1 cellular context compared by ENCODE assay signal in the genomic region with DNA sequence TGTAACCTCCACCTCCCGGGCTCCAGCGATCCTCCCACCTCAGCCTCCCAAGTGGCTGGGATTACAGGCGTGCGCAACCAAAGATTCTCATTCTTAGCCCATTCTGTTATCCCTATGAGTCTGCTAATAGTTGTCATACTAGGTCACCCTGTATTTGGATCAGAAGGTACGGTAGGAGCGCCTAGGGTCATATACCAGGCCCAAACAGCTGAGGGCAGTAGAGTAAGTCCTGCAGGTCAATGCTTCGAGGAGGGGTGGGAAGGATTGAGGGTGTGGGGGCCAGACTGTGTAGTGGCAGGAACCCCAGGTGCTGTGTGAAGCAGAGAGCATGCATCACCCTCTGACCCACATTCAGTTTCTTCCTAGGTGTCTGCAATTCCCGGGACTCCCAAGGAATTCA.
TF ChIP-seq lines count a peak whose summit lies in the region.

No MANE protein-coding gene starts in this region.

TF ChIP-seq in HepG2, 621 proteins besides CTCF, POLR2A, EP300 and RAD21:
- TF ChIP-seq, protein P1, sequence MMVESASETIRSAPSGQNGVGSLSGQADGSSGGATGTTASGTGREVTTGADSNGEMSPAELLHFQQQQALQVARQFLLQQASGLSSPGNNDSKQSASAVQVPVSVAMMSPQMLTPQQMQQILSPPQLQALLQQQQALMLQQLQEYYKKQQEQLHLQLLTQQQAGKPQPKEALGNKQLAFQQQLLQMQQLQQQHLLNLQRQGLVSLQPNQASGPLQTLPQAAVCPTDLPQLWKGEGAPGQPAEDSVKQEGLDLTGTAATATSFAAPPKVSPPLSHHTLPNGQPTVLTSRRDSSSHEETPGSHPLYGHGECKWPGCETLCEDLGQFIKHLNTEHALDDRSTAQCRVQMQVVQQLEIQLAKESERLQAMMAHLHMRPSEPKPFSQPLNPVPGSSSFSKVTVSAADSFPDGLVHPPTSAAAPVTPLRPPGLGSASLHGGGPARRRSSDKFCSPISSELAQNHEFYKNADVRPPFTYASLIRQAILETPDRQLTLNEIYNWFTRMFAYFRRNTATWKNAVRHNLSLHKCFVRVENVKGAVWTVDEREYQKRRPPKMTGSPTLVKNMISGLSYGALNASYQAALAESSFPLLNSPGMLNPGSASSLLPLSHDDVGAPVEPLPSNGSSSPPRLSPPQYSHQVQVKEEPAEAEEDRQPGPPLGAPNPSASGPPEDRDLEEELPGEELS (CRISPR knock-in tag; IDR thresholded peaks at IDR 0.05): no peak
- TF ChIP-seq ZNF136 (CRISPR knock-in tag; IDR thresholded peaks at IDR 0.05; ENCODE audit: low read depth): no peak
- TF ChIP-seq, protein P2, sequence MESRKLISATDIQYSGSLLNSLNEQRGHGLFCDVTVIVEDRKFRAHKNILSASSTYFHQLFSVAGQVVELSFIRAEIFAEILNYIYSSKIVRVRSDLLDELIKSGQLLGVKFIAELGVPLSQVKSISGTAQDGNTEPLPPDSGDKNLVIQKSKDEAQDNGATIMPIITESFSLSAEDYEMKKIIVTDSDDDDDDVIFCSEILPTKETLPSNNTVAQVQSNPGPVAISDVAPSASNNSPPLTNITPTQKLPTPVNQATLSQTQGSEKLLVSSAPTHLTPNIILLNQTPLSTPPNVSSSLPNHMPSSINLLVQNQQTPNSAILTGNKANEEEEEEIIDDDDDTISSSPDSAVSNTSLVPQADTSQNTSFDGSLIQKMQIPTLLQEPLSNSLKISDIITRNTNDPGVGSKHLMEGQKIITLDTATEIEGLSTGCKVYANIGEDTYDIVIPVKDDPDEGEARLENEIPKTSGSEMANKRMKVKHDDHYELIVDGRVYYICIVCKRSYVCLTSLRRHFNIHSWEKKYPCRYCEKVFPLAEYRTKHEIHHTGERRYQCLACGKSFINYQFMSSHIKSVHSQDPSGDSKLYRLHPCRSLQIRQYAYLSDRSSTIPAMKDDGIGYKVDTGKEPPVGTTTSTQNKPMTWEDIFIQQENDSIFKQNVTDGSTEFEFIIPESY (CRISPR knock-in tag; IDR thresholded peaks at IDR 0.05): peak; percentile 79; the same call in 1 of the 2 replicates
- 0 out of 2 replicates have a peak, but pooled peaks have one; percentile 10 for TF ChIP-seq SPEN (CRISPR knock-in tag; IDR thresholded peaks at IDR 0.05; ENCODE audit: low read depth)
- TF ChIP-seq STAG1 (CRISPR knock-in tag; IDR thresholded peaks at IDR 0.05): peak; percentile 31; the same call in 1 of the 2 replicates
